8 cellular contexts compared by ENCODE assay signal in genomic region chr2:55233658-55233940, GRCh38. TPM values are rescaled to one million over a fixed set of nuclear protein-coding genes. Genes with fewer than 3 reads are reported as not detected.
DNase-seq lines count a peak whose midpoint lies in the region; ATAC-seq and TF ChIP-seq lines count a peak whose summit lies in the region.

No MANE protein-coding gene starts in this region.

- H3K36me3 Mint-ChIP-seq in naive thymus-derived CD8-positive, alpha-beta T cell, result peaks cover 6 to 51% (median 15%) of the 10 kb centered on the region in 3 donors

- H3K27me3 Mint-ChIP-seq in naive thymus-derived CD8-positive, alpha-beta T cell, result no peaks in the 10 kb centered on the region

- no peak for TF ChIP-seq POLR2A in GM18505 (IDR thresholded peaks at IDR 0.05; ENCODE audit: borderline replicate concordance, extremely low read depth, insufficient read depth, insufficient read length)

- POLR2A ChIA-PET in naive thymus-derived CD8-positive, alpha-beta T cell (lab: Charles Lee), result interaction anchor here (1.5 to 1.7 kb wide), 2 partner anchors 10 to 184 kb away, joined by 14 to 49 read pairs; partner anchors contain the start of gene RTN4

- H3K4me3 ChIP-seq in AG10803 (ENCODE audit: low read length) (peak overlapping the region; percentile 97), LNCaP clone FGC (ENCODE audit: low read depth, low read length) (peak overlapping the region; percentile 95), dorsolateral prefrontal cortex (peak overlapping the region in 58 of 59 donors; percentile 68 to 100 (median 93))

- ATAC-seq in naive thymus-derived CD8-positive, alpha-beta T cell, result no peak
- no peak for ATAC-seq in GM18505 (IDR thresholded peaks at IDR 0.05; ENCODE audit: unreplicated experiment)

- DNase-seq in AG10803 (ENCODE audit: low read depth), result no peak
- no peak for DNase-seq in LNCaP clone FGC (ENCODE audit: low read depth)
- no peak for DNase-seq in dorsolateral prefrontal cortex
- no peak for DNase-seq in naive thymus-derived CD8-positive, alpha-beta T cell
- no peak for DNase-seq in activated effector memory CD4-positive, alpha-beta T cell treated with Interleukin-2 at 50 U/mL for 16 hours
- DNase-seq in C1 segment of cervical spinal cord (lab: John Stamatoyannopoulos, UW), result no peak
- no peak for DNase-seq in kidney tubule cell (ENCODE audit: low spot score)

- no peaks in the 10 kb centered on the region for H3K27me3 ChIP-seq in dorsolateral prefrontal cortex

- intact Hi-C loops in dorsolateral prefrontal cortex (cut with DNase I), result loop anchor here (5.0 kb wide), 6 partner anchors 34 to 511 kb away; partner anchors contain the start of genes MTIF2 (in 2 of the 2), CFAP36 (in 1 of the 2) and EML6 (in 1 of the 2)

- H3K27ac ChIP-seq in dorsolateral prefrontal cortex, result peak overlapping the region in 24 of 59 donors; percentile 83 to 99 (median 97)

- peaks cover 21 to 59% (median 57%) of the 10 kb centered on the region in 4 donors for H3K4me1 Mint-ChIP-seq in naive thymus-derived CD8-positive, alpha-beta T cell

- peak overlapping the region; percentile 96 to 100 (median 100) for H3K4me3 Mint-ChIP-seq in naive thymus-derived CD8-positive, alpha-beta T cell

- no peaks in the 10 kb centered on the region for H3K9me3 Mint-ChIP-seq in naive thymus-derived CD8-positive, alpha-beta T cell

- peak overlapping the region; percentile 97 to 100 (median 99) for H3K27ac Mint-ChIP-seq in naive thymus-derived CD8-positive, alpha-beta T cell

- no peak for TF ChIP-seq CTCF in AG10803 (conservative IDR thresholded peaks at IDR 0.05; ENCODE audit: low read length)
- no peak for TF ChIP-seq CTCF in LNCaP clone FGC (IDR thresholded peaks at IDR 0.05; ENCODE audit: control insufficient read depth, extremely low read depth, insufficient read depth)
- TF ChIP-seq CTCF in dorsolateral prefrontal cortex (IDR thresholded peaks at IDR 0.05 in 54 of 56, conservative IDR thresholded peaks at IDR 0.05 in 2 of 56; ENCODE audit: low read depth in 1 of 56, partially characterized antibody in 56 of 56), result no peak

RNA-seq across cellular contexts. Expression of gene RPS27A, which starts 1.1 kb away (rescaled TPM):
- total RNA-seq in dorsolateral prefrontal cortex, result 100 to 1,000 TPM; 221 to 469 (median 349) TPM
- total RNA-seq in naive thymus-derived CD8-positive, alpha-beta T cell, result 1,000 to 10,000 TPM; 2,217 to 2,293 TPM
- polyA plus RNA-seq in naive thymus-derived CD8-positive, alpha-beta T cell, result 1,000 to 10,000 TPM; 3,712 to 4,384 (median 4,215) TPM

RNA-seq across cellular contexts. Expression of gene CLHC1, which starts 1.5 kb away (rescaled TPM):
- total RNA-seq in dorsolateral prefrontal cortex, result 10 to 100 TPM; 12.9 to 62.6 (median 27.4) TPM
- total RNA-seq in naive thymus-derived CD8-positive, alpha-beta T cell, result 10 to 100 TPM; 29.1 to 34.2 TPM
- 1 to 10 TPM; 1.8 to 3.5 (median 2.2) TPM for polyA plus RNA-seq in naive thymus-derived CD8-positive, alpha-beta T cell

RNA-seq across cellular contexts. Expression of gene MTIF2, which starts 35.4 kb away (rescaled TPM):
- 10 to 100 TPM; 15.2 to 33.5 (median 24.3) TPM for total RNA-seq in dorsolateral prefrontal cortex
- total RNA-seq in naive thymus-derived CD8-positive, alpha-beta T cell, result 10 to 100 TPM; 41.3 to 44.2 TPM
- polyA plus RNA-seq in naive thymus-derived CD8-positive, alpha-beta T cell, result 10 to 100 TPM; 15.6 to 20.6 (median 16.8) TPM

Comparison
In these comparisons a context has a peak if more than half of its experiments do, and no peak if none do; other contexts are left out.
1. RNA of gene RPS27A, which starts 1.1 kb away (total RNA-seq): 2,217 to 2,293 TPM in naive thymus-derived CD8-positive, alpha-beta T cell; 221 to 469 TPM in dorsolateral prefrontal cortex; every median in the first group is over 4 times any median in the second.
2. Peak in every context shown above with its lines, with median percentiles within 50 percentile points of each other: H3K4me3 ChIP-seq.